In the genomic region with DNA sequence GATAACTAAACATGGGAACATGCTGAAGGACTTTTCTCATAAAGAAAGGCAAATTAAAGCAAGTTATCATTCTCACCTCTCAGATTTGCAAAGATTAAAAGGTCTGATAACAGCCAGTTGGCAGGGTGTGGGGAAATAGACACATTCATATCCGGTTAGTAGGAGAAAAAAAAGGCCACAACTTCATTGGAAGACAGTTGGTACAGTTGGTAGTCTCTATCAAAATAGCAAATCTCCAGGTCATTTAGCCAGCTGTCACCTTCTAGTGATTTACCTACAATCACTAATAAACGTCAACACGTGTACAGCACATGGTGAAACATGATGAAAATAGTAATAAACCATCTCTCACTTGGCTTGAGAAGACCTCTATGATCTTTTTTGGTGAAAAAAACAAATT, we compare ENCODE assay signal across 19 cellular contexts. TPM values are rescaled to one million over a fixed set of nuclear protein-coding genes. Genes with fewer than 3 reads are reported as not detected.
A peak's percentile ranks its signal among the peaks of the same experiment; 100 is the strongest.
DNase-seq lines count a peak whose midpoint lies in the region; ATAC-seq and TF ChIP-seq lines count a peak whose summit lies in the region.
"Had no signal": no experiment of that assay in that cellular context is flagged by ENCODE, and none has a peak within 500 bp of the region (broad histone marks: within the 10 kb centered on the region; RNA-seq: fewer than 3 reads in every experiment).

No MANE protein-coding gene starts in this region.

- TF ChIP-seq CTCF in CD8-positive, alpha-beta T cell (IDR thresholded peaks at IDR 0.05) = no peak

- intact Hi-C loops in CD8-positive, alpha-beta T cell (cut with DNase I, micrococcal nuclease) = loop anchor here in 1 of 2 experiments (1.0 kb wide), 1 partner anchor 16 kb away; a partner anchor contains a TSS
- intact Hi-C loops in activated CD4-positive, alpha-beta memory T cell treated with anti-CD3 and anti-CD28 coated beads for 36 hours (cut with micrococcal nuclease) = loop anchor here (1.0 kb wide), 1 partner anchor 9 kb away; no protein-coding TSS in a partner anchor
- intact Hi-C loops in naive thymus-derived CD4-positive, alpha-beta T cell (cut with micrococcal nuclease) = loop anchor here in 1 of 2 donors (10.0 kb wide), 1 partner anchor 382 kb away; a partner anchor contains a TSS

- H3K4me1 ChIP-seq in CD8-positive, alpha-beta T cell (ENCODE audit: insufficient read depth, low read length) = peaks cover 87% of the 10 kb centered on the region
- H3K4me1 ChIP-seq in naive thymus-derived CD4-positive, alpha-beta T cell (ENCODE audit: control insufficient read depth in 2 of 2, insufficient read depth in 2 of 2, low read length in 2 of 2) = peaks cover 86 to 89% of the 10 kb centered on the region in 2 donors
- H3K4me1 ChIP-seq: SJSA1 had no signal

- peaks cover 22% of the 10 kb centered on the region for H3K36me3 ChIP-seq in CD8-positive, alpha-beta T cell (ENCODE audit: insufficient read depth, low read length)
- H3K36me3 ChIP-seq in KOPT-K1 (ENCODE audit: insufficient read depth, low read length) = peaks cover 53% of the 10 kb centered on the region
- peaks cover 5 to 18% (median 10%) of the 10 kb centered on the region in 3 experiments for H3K36me3 ChIP-seq in naive thymus-derived CD4-positive, alpha-beta T cell (ENCODE audit: control insufficient read depth in 2 of 3, insufficient read depth in 3 of 3, low read length in 3 of 3)
- H3K36me3 ChIP-seq: esophagus squamous epithelium, SJSA1, vagina had no signal

- no peaks in the 10 kb centered on the region for H3K27me3 ChIP-seq in CD8-positive, alpha-beta T cell (ENCODE audit: insufficient read depth, low read length)
- no peaks in the 10 kb centered on the region for H3K27me3 ChIP-seq in naive thymus-derived CD4-positive, alpha-beta T cell (ENCODE audit: control insufficient read depth in 2 of 2, insufficient read depth in 2 of 2, low read length in 2 of 2)
- H3K27me3 ChIP-seq: esophagus squamous epithelium, SJSA1, vagina had no signal

- CTCF ChIA-PET in CD8-positive, alpha-beta T cell (lab: Charles Lee) = interaction anchor here (1.1 to 6.1 kb wide), 5 partner anchors 10 to 175 kb away, joined by 3 to 38 read pairs (median 6); a partner anchor contains a TSS
- CTCF ChIA-PET in activated CD4-positive, alpha-beta memory T cell treated with anti-CD3 and anti-CD28 coated beads for 36 hours (lab: Charles Lee) = interaction anchor here (2.3 kb wide), 1 partner anchor 16 kb away, joined by 18 read pairs; a partner anchor contains a TSS
- CTCF ChIA-PET in naive thymus-derived CD4-positive, alpha-beta T cell (lab: Charles Lee) = no interaction called here

- peaks cover 48% of the 10 kb centered on the region for H3K4me1 Mint-ChIP-seq in CD8-positive, alpha-beta T cell (ENCODE audit: low read depth)
- H3K4me1 Mint-ChIP-seq in activated CD4-positive, alpha-beta memory T cell treated with anti-CD3 and anti-CD28 coated beads for 36 hours (ENCODE audit: low read depth) = peaks cover 45% of the 10 kb centered on the region
- peaks cover 35 to 45% (median 40%) of the 10 kb centered on the region in 7 donors for H3K4me1 Mint-ChIP-seq in naive thymus-derived CD4-positive, alpha-beta T cell

- DNase-seq in CD8-positive, alpha-beta T cell = peak in 1 of 7 experiments; percentile 46
- no peak for DNase-seq in activated CD4-positive, alpha-beta memory T cell treated with anti-CD3 and anti-CD28 coated beads for 36 hours
- peak in 2 of 9 donors; percentile 13 to 42 for DNase-seq in naive thymus-derived CD4-positive, alpha-beta T cell
- DNase-seq in SKM-1 (lab: John Stamatoyannopoulos, UW; ENCODE audit: unreplicated experiment) (no peak), kidney tubule cell (ENCODE audit: low spot score) (no peak)
- DNase-seq: esophagus squamous epithelium; GM23248; left ventricle myocardium superior; stimulated activated CD4-positive, alpha-beta T cell treated with anti-CD3 and anti-CD28 coated beads, Interleukin-4, amount 100 ng/mL, for 1 hour had no signal

- ATAC-seq in CD8-positive, alpha-beta T cell = peak; percentile 17
- ATAC-seq in naive thymus-derived CD4-positive, alpha-beta T cell = peak; percentile 21
- ATAC-seq in HG02884 (IDR thresholded peaks at IDR 0.05; ENCODE audit: unreplicated experiment) = no peak
- ATAC-seq in GM18519 (IDR thresholded peaks at IDR 0.05; ENCODE audit: low FRiP score, unreplicated experiment) = no peak

- H3K9me3 Mint-ChIP-seq in CD8-positive, alpha-beta T cell = peaks cover 2% of the 10 kb centered on the region
- H3K9me3 Mint-ChIP-seq in activated CD4-positive, alpha-beta memory T cell treated with anti-CD3 and anti-CD28 coated beads for 36 hours = peaks cover 3% of the 10 kb centered on the region
- peaks cover 0 to 3% (median 2%) of the 10 kb centered on the region in 11 donors for H3K9me3 Mint-ChIP-seq in naive thymus-derived CD4-positive, alpha-beta T cell

- H3K4me3 ChIP-seq in CD8-positive, alpha-beta T cell (ENCODE audit: low read depth, low read length) = peak overlapping the region; percentile 22
- H3K4me3 ChIP-seq in naive thymus-derived CD4-positive, alpha-beta T cell (ENCODE audit: low read length) = peak overlapping the region; percentile 49
- H3K4me3 ChIP-seq: esophagus squamous epithelium, GM23248, SJSA1, vagina had no signal

- POLR2A ChIA-PET in CD8-positive, alpha-beta T cell (lab: Charles Lee) = interaction anchor here (1.1 to 8.7 kb wide), 4 partner anchors 8 to 191 kb away, joined by 3 to 89 read pairs (median 9); a partner anchor contains a TSS
- POLR2A ChIA-PET in activated CD4-positive, alpha-beta memory T cell treated with anti-CD3 and anti-CD28 coated beads for 36 hours (lab: Charles Lee) = interaction anchor here (1.0 to 10.4 kb wide), 3 partner anchors 15 to 16 kb away, joined by 6 to 145 read pairs (median 6); a partner anchor contains a TSS
- POLR2A ChIA-PET in naive thymus-derived CD4-positive, alpha-beta T cell (lab: Charles Lee) = interaction anchor here (1.0 to 13.0 kb wide), 3 partner anchors 13 to 36 kb away, joined by 3 to 144 read pairs (median 9); a partner anchor contains a TSS

- H3K9me3 ChIP-seq in CD8-positive, alpha-beta T cell (ENCODE audit: low read length) = no peaks in the 10 kb centered on the region
- H3K9me3 ChIP-seq in KOPT-K1 (ENCODE audit: insufficient read depth, low read length, poor library complexity, severe bottlenecking) = peaks cover 3% of the 10 kb centered on the region
- H3K9me3 ChIP-seq in naive thymus-derived CD4-positive, alpha-beta T cell (ENCODE audit: control insufficient read depth in 2 of 3, low read length in 3 of 3) = no peaks in the 10 kb centered on the region
- H3K9me3 ChIP-seq: esophagus squamous epithelium, vagina had no signal

- no peak overlapping the region for H3K27ac ChIP-seq in CD8-positive, alpha-beta T cell (ENCODE audit: low read depth, low read length)
- H3K27ac ChIP-seq in KOPT-K1 (ENCODE audit: low read depth, low read length, poor library complexity, severe bottlenecking) = peak overlapping the region; percentile 85
- peak overlapping the region; percentile 57 for H3K27ac ChIP-seq in naive thymus-derived CD4-positive, alpha-beta T cell (ENCODE audit: low read depth, low read length)
- H3K27ac ChIP-seq: C4-2B, GM23248, SJSA1, vagina had no signal

- no peaks in the 10 kb centered on the region for H3K27me3 Mint-ChIP-seq in CD8-positive, alpha-beta T cell (ENCODE audit: low read depth)
- no peaks in the 10 kb centered on the region for H3K27me3 Mint-ChIP-seq in activated CD4-positive, alpha-beta memory T cell treated with anti-CD3 and anti-CD28 coated beads for 36 hours
- H3K27me3 Mint-ChIP-seq in naive thymus-derived CD4-positive, alpha-beta T cell = no peaks in the 10 kb centered on the region
- H3K27me3 Mint-ChIP-seq: IgD-negative memory B cell; naive thymus-derived CD8-positive, alpha-beta T cell had no signal

- peaks cover 31% of the 10 kb centered on the region for H3K36me3 Mint-ChIP-seq in CD8-positive, alpha-beta T cell
- H3K36me3 Mint-ChIP-seq in activated CD4-positive, alpha-beta memory T cell treated with anti-CD3 and anti-CD28 coated beads for 36 hours = peaks cover 22% of the 10 kb centered on the region
- H3K36me3 Mint-ChIP-seq in naive thymus-derived CD4-positive, alpha-beta T cell = peaks cover 2 to 42% (median 19%) of the 10 kb centered on the region in 5 donors

- no peak overlapping the region for H3K27ac Mint-ChIP-seq in CD8-positive, alpha-beta T cell
- H3K27ac Mint-ChIP-seq in activated CD4-positive, alpha-beta memory T cell treated with anti-CD3 and anti-CD28 coated beads for 36 hours = no peak overlapping the region
- H3K27ac Mint-ChIP-seq in naive thymus-derived CD4-positive, alpha-beta T cell = peak overlapping the region in 1 of 9 donors; percentile 73
- H3K27ac Mint-ChIP-seq: activated naive CD4-positive, alpha-beta T cell treated with anti-CD3 and anti-CD28 coated beads, Interleukin-2, amount 50 U/mL, for 72 hours had no signal

- no peak overlapping the region for H3K4me3 Mint-ChIP-seq in CD8-positive, alpha-beta T cell
- peak overlapping the region; percentile 10 for H3K4me3 Mint-ChIP-seq in activated CD4-positive, alpha-beta memory T cell treated with anti-CD3 and anti-CD28 coated beads for 36 hours
- H3K4me3 Mint-ChIP-seq in naive thymus-derived CD4-positive, alpha-beta T cell = peak overlapping the region in 1 of 10 donors; percentile 30
- H3K4me3 Mint-ChIP-seq: IgD-negative memory B cell had no signal

RNA-seq across cellular contexts. Expression of a gene that starts 16.6 kb away (rescaled TPM):
- 100 to 1,000 TPM; 105 to 121 TPM for total RNA-seq in CD8-positive, alpha-beta T cell
- 10 to 100 TPM; 52.4 to 54.9 TPM for total RNA-seq in activated CD4-positive, alpha-beta memory T cell treated with anti-CD3 and anti-CD28 coated beads for 36 hours
- 100 to 1,000 TPM; 106 to 232 (median 126) TPM for total RNA-seq in naive thymus-derived CD4-positive, alpha-beta T cell
- 100 to 1,000 TPM in 1 of 2 donors, 10 to 100 TPM in 1; 41.0 to 122 TPM for polyA plus RNA-seq in naive thymus-derived CD4-positive, alpha-beta T cell
- total RNA-seq: GM23248 had no signal

RNA-seq across cellular contexts. Expression of a gene that starts 44.3 kb away (rescaled TPM):
- total RNA-seq in CD8-positive, alpha-beta T cell = not detected
- not detected for total RNA-seq in activated CD4-positive, alpha-beta memory T cell treated with anti-CD3 and anti-CD28 coated beads for 36 hours
- not detected for total RNA-seq in naive thymus-derived CD4-positive, alpha-beta T cell
- not detected for polyA plus RNA-seq in naive thymus-derived CD4-positive, alpha-beta T cell
- total RNA-seq: activated naive CD4-positive, alpha-beta T cell treated with anti-CD3 and anti-CD28 coated beads, Interleukin-2, amount 50 U/mL, for 72 hours; cerebellum; esophagus squamous epithelium; GM23248; left ventricle myocardium superior; naive thymus-derived CD8-positive, alpha-beta T cell; SJSA1; vagina had no signal
- polyA plus RNA-seq: GM23248; IgD-negative memory B cell; naive thymus-derived CD8-positive, alpha-beta T cell had no signal

Comparison
In these comparisons a context has a peak if more than half of its experiments do, and no peak if none do; other contexts are left out.
1. ATAC-seq: peak in CD8-positive, alpha-beta T cell (single experiment) and naive thymus-derived CD4-positive, alpha-beta T cell (single experiment); none in HG02884 (single experiment) and GM18519 (single experiment).